Comparison of ENCODE assay signal across 8 cellular contexts in genomic region chr1:1540817-1541628, GRCh38. TPM values are rescaled to one million over a fixed set of nuclear protein-coding genes. Genes with fewer than 3 reads are reported as not detected.
DNase-seq lines count a peak whose midpoint lies in the region; ATAC-seq and TF ChIP-seq lines count a peak whose summit lies in the region.

No MANE protein-coding gene starts in this region.

- H3K27me3 ChIP-seq in HUES48 (ENCODE audit: control insufficient read depth, insufficient read depth, low read length) (no peaks in the 10 kb centered on the region), colonic mucosa (no peaks in the 10 kb centered on the region), left lung (peaks cover 0 to 19% of the 10 kb centered on the region in 2 donors), stomach (peaks cover 0 to 21% (median 5%) of the 10 kb centered on the region in 3 donors)

- no peak for TF ChIP-seq EP300 in stomach (IDR thresholded peaks at IDR 0.05)

- peak overlapping the region; percentile 64 for H3K27ac ChIP-seq in HUES48 (ENCODE audit: low read depth, low read length)
- H3K27ac ChIP-seq in colonic mucosa: no peak overlapping the region
- no peak overlapping the region for H3K27ac ChIP-seq in left lung
- peak overlapping the region; percentile 8 to 84 (median 71) for H3K27ac ChIP-seq in stomach

- WGBS in stomach, 5 donors: 52 to 91% (median 56%) methylated on average over 6 to 53 of the region's 53 CpGs

- DNase-seq in colonic mucosa (no peak), left lung (no peak), stomach (no peak), RKO (ENCODE audit: low spot score) (no peak), epidermal melanocyte (ENCODE audit: insufficient read length, low spot score) (no peak), NCI-H748 treated with DMSO at 0.1 percent for 48 hours (lab: John Stamatoyannopoulos, UW) (no peak)

- H3K9ac ChIP-seq in HUES48 (ENCODE audit: low read depth, low read length) (peak overlapping the region; percentile 13; the same call in 1 of the 2 replicates), colonic mucosa (ENCODE audit: low read depth in 2 of 2, low read length in 2 of 2) (peak overlapping the region in 1 of 2 donors; percentile 66)

- TF ChIP-seq CTCF in colonic mucosa (IDR thresholded peaks at IDR 0.05) (no peak), left lung (IDR thresholded peaks at IDR 0.05) (no peak), stomach (IDR thresholded peaks at IDR 0.05) (no peak)

- TF ChIP-seq POLR2A in stomach (IDR thresholded peaks at IDR 0.05): no peak

- H3K4me1 ChIP-seq in HUES48 (ENCODE audit: control insufficient read depth, insufficient read depth, low read length) (no peaks in the 10 kb centered on the region), colonic mucosa (peaks cover 4% of the 10 kb centered on the region), left lung (peaks cover 0 to 17% of the 10 kb centered on the region in 2 donors), stomach (peaks cover 8 to 62% (median 42%) of the 10 kb centered on the region in 4 donors)

- H3K9me3 ChIP-seq in HUES48 (ENCODE audit: control insufficient read depth, insufficient read depth, low read length) (no peaks in the 10 kb centered on the region), colonic mucosa (no peaks in the 10 kb centered on the region), left lung (no peaks in the 10 kb centered on the region), stomach (no peaks in the 10 kb centered on the region)

- intact Hi-C loops in colonic mucosa (cut with DNase I) (no loop called here), left lung (cut with DNase I) (no loop called here), stomach (cut with DNase I; ENCODE audit: low total_unique reads) (no loop called here)

- H3K36me3 ChIP-seq in HUES48 (ENCODE audit: control insufficient read depth, insufficient read depth, low read length) (peaks cover 46% of the 10 kb centered on the region), colonic mucosa (no peaks in the 10 kb centered on the region), left lung (peaks cover 0 to 50% of the 10 kb centered on the region in 2 donors), stomach (peaks cover 15 to 40% (median 28%) of the 10 kb centered on the region in 4 donors)

- H3K4me3 ChIP-seq in HUES48 (ENCODE audit: low read depth, low read length) (peak overlapping the region; percentile 56), colonic mucosa (peak overlapping the region; percentile 36), left lung (peak overlapping the region; percentile 22 to 38), stomach (peak overlapping the region; percentile 58 to 65 (median 61))

- ATAC-seq in left lung: peak; percentile 4
- ATAC-seq in GM18511 (IDR thresholded peaks at IDR 0.05; ENCODE audit: unreplicated experiment): no peak

RNA-seq across cellular contexts. Expression of gene TMEM240, which starts 0.6 kb away (rescaled TPM):
- under 1 TPM; 0.77 to 0.91 TPM for total RNA-seq in colonic mucosa
- total RNA-seq in left lung: 1 to 10 TPM; 2.6 to 3.5 TPM
- 10 to 100 TPM in 1 of 5 donors, 1 to 10 TPM in 1, not detected in 3; 3.5 to 10.3 TPM for total RNA-seq in stomach
- 1 to 10 TPM; 1.8 to 4.5 (median 2.8) TPM for polyA plus RNA-seq in stomach

RNA-seq across cellular contexts. Expression of gene ATAD3A, which starts 29.1 kb away (rescaled TPM):
- total RNA-seq in colonic mucosa (10 to 100 TPM; 19.6 to 74.0 TPM), left lung (10 to 100 TPM; 27.1 to 37.8 TPM), stomach (10 to 100 TPM; 10.6 to 92.1 (median 22.5) TPM)
- 10 to 100 TPM; 13.1 to 27.0 (median 14.9) TPM for polyA plus RNA-seq in stomach

RNA-seq across cellular contexts. Expression of gene SSU72, which starts 33.6 kb away (rescaled TPM):
- total RNA-seq in colonic mucosa: 100 to 1,000 TPM; 120 to 175 TPM
- total RNA-seq in left lung: 100 to 1,000 TPM; 120 to 141 TPM
- total RNA-seq in stomach: 100 to 1,000 TPM in 1 of 5 donors, 10 to 100 TPM in 4; 45.7 to 215 (median 85.9) TPM
- 100 to 1,000 TPM in 2 of 3 donors, 10 to 100 TPM in 1; 85.0 to 135 (median 108) TPM for polyA plus RNA-seq in stomach

RNA-seq across cellular contexts. Expression of gene FNDC10, which starts 58.9 kb away (rescaled TPM):
- 1 to 10 TPM; 2.9 to 4.2 TPM for total RNA-seq in colonic mucosa
- total RNA-seq in left lung: 10 to 100 TPM in 1 of 2 donors, 1 to 10 TPM in 1; 7.7 to 12.2 TPM
- 10 to 100 TPM in 1 of 5 donors, under 1 TPM in 1, not detected in 3; 0.29 to 20.0 TPM for total RNA-seq in stomach
- 1 to 10 TPM; 2.1 to 5.1 (median 4.0) TPM for polyA plus RNA-seq in stomach

Comparison
In these comparisons a context has a peak if more than half of its experiments do, and no peak if none do; other contexts are left out.
1. H3K27ac ChIP-seq: peak in HUES48 (single experiment) and stomach (5 of 5); none in colonic mucosa (single experiment) and left lung (0 of 2).
2. Peak in every context shown above with its lines, with median percentiles within 50 percentile points of each other: H3K4me3 ChIP-seq.